In the genomic region with DNA sequence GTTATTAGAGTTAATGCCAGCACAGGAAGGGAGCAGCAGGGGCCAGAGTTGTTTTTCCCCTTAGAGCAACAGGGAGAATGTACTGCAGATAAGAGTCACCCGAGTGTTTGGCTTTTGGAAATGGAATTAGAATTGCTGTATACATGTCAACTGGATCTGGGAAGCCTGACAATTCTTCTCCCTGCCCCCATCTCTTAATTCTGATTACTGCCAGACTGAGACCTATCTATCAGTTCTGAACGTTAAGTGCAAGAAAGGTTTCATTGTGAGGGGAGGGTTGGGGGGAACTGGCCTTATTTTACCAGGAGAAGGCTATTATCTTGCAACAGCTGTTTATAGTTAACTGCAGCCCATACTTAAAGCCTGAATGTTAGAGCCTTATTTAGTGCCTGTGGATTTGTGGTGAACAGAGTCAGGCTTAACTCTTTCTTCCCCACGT, we compare ENCODE assay signal across 20 cellular contexts.
DNase-seq lines count a peak whose midpoint lies in the region; ATAC-seq and TF ChIP-seq lines count a peak whose summit lies in the region.
"Had no signal": no experiment of that assay in that cellular context is flagged by ENCODE, and none has a peak within 500 bp of the region (broad histone marks: within the 10 kb centered on the region; RNA-seq: fewer than 3 reads in every experiment).

No MANE protein-coding gene starts in this region.

- H3K4me2 ChIP-seq in hepatocyte: peak overlapping the region; percentile 57

- H3K27me3 Mint-ChIP-seq in HFFc6 (ENCODE audit: insufficient read depth) (no peaks in the 10 kb centered on the region), brain (peaks cover 14% of the 10 kb centered on the region)

- intact Hi-C loops in A673 (cut with micrococcal nuclease; ENCODE audit: unreplicated experiment): loop anchor here (1.0 to 10.0 kb wide), 5 partner anchors 72 to 724 kb away; no protein-coding TSS in a partner anchor
- intact Hi-C loops in ovary (cut with DNase I): no loop called here

- no peaks in the 10 kb centered on the region for H3K9me2 ChIP-seq in hepatocyte (replicated peaks; ENCODE audit: insufficient read depth)

- H3K36me3 ChIP-seq in A673 (ENCODE audit: insufficient read depth, low read length, poor library complexity, severe bottlenecking) (no peaks in the 10 kb centered on the region), hepatocyte (replicated peaks; ENCODE audit: insufficient read depth, low read depth) (no peaks in the 10 kb centered on the region), ovary (no peaks in the 10 kb centered on the region), upper lobe of left lung (no peaks in the 10 kb centered on the region)
- H3K36me3 ChIP-seq: lower lobe of right lung, thyroid gland had no signal

- H3K27me3 ChIP-seq in A673 (replicated peaks; ENCODE audit: insufficient read depth, low read depth, low read length, poor library complexity) (no peaks in the 10 kb centered on the region), hepatocyte (no peaks in the 10 kb centered on the region), ovary (no peaks in the 10 kb centered on the region), upper lobe of left lung (no peaks in the 10 kb centered on the region)
- H3K27me3 ChIP-seq: thyroid gland had no signal

- no peak for TF ChIP-seq EP300 in ovary (IDR thresholded peaks at IDR 0.05)
- no peak for TF ChIP-seq EP300 in upper lobe of left lung (IDR thresholded peaks at IDR 0.05)

- H3K4me3 ChIP-seq in A673 (ENCODE audit: low read depth, low read length, poor library complexity, severe bottlenecking) (no peak overlapping the region), hepatocyte (no peak overlapping the region), ovary (no peak overlapping the region), upper lobe of left lung (no peak overlapping the region)
- H3K4me3 ChIP-seq: lower lobe of right lung, thyroid gland had no signal

- no peak overlapping the region for H2AFZ ChIP-seq in hepatocyte

- POLR2A ChIA-PET in A673 (lab: Charles Lee; ENCODE audit: low non-redundant PET): interaction anchor here (0.6 to 1.1 kb wide), 2 partner anchors 40 to 725 kb away, joined by 3 to 4 read pairs; no protein-coding TSS in a partner anchor

- TF ChIP-seq CTCF in A673 (conservative IDR thresholded peaks at IDR 0.05; ENCODE audit: low read depth, low read length): no peak
- TF ChIP-seq CTCF in HFFc6 (IDR thresholded peaks at IDR 0.05): no peak
- TF ChIP-seq CTCF in brain (conservative IDR thresholded peaks at IDR 0.05): no peak
- TF ChIP-seq CTCF in hepatocyte (IDR thresholded peaks at IDR 0.05; ENCODE audit: poor library complexity): no peak
- TF ChIP-seq CTCF in ovary (IDR thresholded peaks at IDR 0.05): no peak
- no peak for TF ChIP-seq CTCF in upper lobe of left lung (IDR thresholded peaks at IDR 0.05)

- no TSS peak for BruUV-seq in A673 (replicated peaks; lab: Mats Ljungman, UMichigan)

- H3K27ac ChIP-seq in A673 (ENCODE audit: low read depth, low read length, poor library complexity, severe bottlenecking): peak overlapping the region; percentile 98
- H3K27ac ChIP-seq in hepatocyte: peak overlapping the region; percentile 92
- no peak overlapping the region for H3K27ac ChIP-seq in ovary
- H3K27ac ChIP-seq in upper lobe of left lung: no peak overlapping the region
- H3K27ac ChIP-seq: epithelial cell of prostate, lower lobe of right lung, RWPE1, thyroid gland had no signal

- no peaks in the 10 kb centered on the region for H3K79me2 ChIP-seq in hepatocyte

- H3K4me1 ChIP-seq in A673 (ENCODE audit: insufficient read depth, low read length, poor library complexity, severe bottlenecking) (peaks cover 79% of the 10 kb centered on the region), hepatocyte (ENCODE audit: insufficient read depth) (peaks cover 36% of the 10 kb centered on the region), ovary (ENCODE audit: insufficient read depth) (peaks cover 26% of the 10 kb centered on the region), upper lobe of left lung (no peaks in the 10 kb centered on the region)
- H3K4me1 ChIP-seq: thyroid gland had no signal

- no peak for ATAC-seq in HG03095 (IDR thresholded peaks at IDR 0.05; ENCODE audit: unreplicated experiment)
- no peak for ATAC-seq in upper lobe of left lung (ENCODE audit: low FRiP score in 2 of 2)
- ATAC-seq: lower lobe of right lung had no signal

- H3K9me3 Mint-ChIP-seq in HFFc6: no peaks in the 10 kb centered on the region
- H3K9me3 Mint-ChIP-seq in brain: peaks cover 0 to 13% (median 8%) of the 10 kb centered on the region in 5 experiments

- H4K20me1 ChIP-seq in hepatocyte (ENCODE audit: insufficient read depth, poor library complexity, severe bottlenecking): no peaks in the 10 kb centered on the region

- DNase-seq in A673 (ENCODE audit: low spot score): peak; percentile 93
- peak; percentile 35 for DNase-seq in HFFc6
- DNase-seq in hepatocyte (ENCODE audit: low spot score): peak; percentile 10
- DNase-seq in NCI-H748 (lab: John Stamatoyannopoulos, UW; ENCODE audit: unreplicated experiment): no peak
- no peak for DNase-seq in ovary
- DNase-seq in upper lobe of left lung: no peak
- DNase-seq: activated CD4-positive, alpha-beta T cell treated with anti-CD3 and anti-CD28 coated beads for 48 hours; Calu3; hypothalamus; lower lobe of right lung; NCI-H187 treated with DMSO at 0.1 percent for 48 hours; NCI-H69; nephron progenitor cell; T-helper 9 cell; thyroid gland had no signal

- CTCF ChIA-PET in A673 (lab: Charles Lee): no interaction called here

- H3K4me3 Mint-ChIP-seq in HFFc6: peak overlapping the region; percentile 15; the same call in 1 of the 2 replicates
- H3K4me3 Mint-ChIP-seq in brain: peak overlapping the region in 1 of 5 experiments; percentile 37
- H3K4me3 Mint-ChIP-seq: activated naive CD8-positive, alpha-beta T cell had no signal

- H3K9me3 ChIP-seq in A673 (ENCODE audit: low read depth, low read length, poor library complexity, severe bottlenecking) (peaks cover 10% of the 10 kb centered on the region), hepatocyte (ENCODE audit: low read depth) (no peaks in the 10 kb centered on the region), ovary (no peaks in the 10 kb centered on the region), upper lobe of left lung (no peaks in the 10 kb centered on the region)
- H3K9me3 ChIP-seq: lower lobe of right lung, thyroid gland had no signal

- H3K36me3 Mint-ChIP-seq in HFFc6 (ENCODE audit: low read depth): no peaks in the 10 kb centered on the region
- peaks cover 4% of the 10 kb centered on the region for H3K36me3 Mint-ChIP-seq in brain
- H3K36me3 Mint-ChIP-seq: activated naive CD8-positive, alpha-beta T cell had no signal

- WGBS in hepatocyte (ENCODE audit: low lambda C conversion rate, missing lambda C conversion rate): 11% methylated on average over 3 of the region's 3 CpGs
- 1 to 7% (median 3%) methylated on average over 3 of the region's 3 CpGs for WGBS in ovary, 3 donors
- 9 to 11% methylated on average over 3 of the region's 3 CpGs for WGBS in upper lobe of left lung, 2 donors

- H3K4me1 Mint-ChIP-seq in HFFc6 (ENCODE audit: low read depth): peaks cover 56% of the 10 kb centered on the region
- H3K4me1 Mint-ChIP-seq in brain: peaks cover 50% of the 10 kb centered on the region

- TF ChIP-seq POLR2A in ovary (IDR thresholded peaks at IDR 0.05) (no peak), upper lobe of left lung (IDR thresholded peaks at IDR 0.05) (no peak)

- H3K27ac Mint-ChIP-seq in HFFc6 (peak overlapping the region; percentile 97), brain (peak overlapping the region in 3 of 5 experiments; percentile 70 to 82 (median 78))
- H3K27ac Mint-ChIP-seq: activated naive CD8-positive, alpha-beta T cell had no signal

Comparison
In these comparisons a context has a peak if more than half of its experiments do, and no peak if none do; other contexts are left out.
1. DNase-seq: peak in A673 (single experiment), HFFc6 (single experiment) and hepatocyte (single experiment); none in NCI-H748 (single experiment), ovary (0 of 5) and upper lobe of left lung (0 of 2).
2. H3K27ac ChIP-seq: peak in A673 (single experiment) and hepatocyte (single experiment); none in ovary (0 of 2) and upper lobe of left lung (0 of 4).